Comparison of ENCODE assay signal across 15 cellular contexts in genomic region chr10:14063531-14064317, GRCh38.
DNase-seq lines count a peak whose midpoint lies in the region; ATAC-seq and TF ChIP-seq lines count a peak whose summit lies in the region.
"Had no signal": no experiment of that assay in that cellular context is flagged by ENCODE, and none has a peak within 500 bp of the region (broad histone marks: within the 10 kb centered on the region; RNA-seq: fewer than 3 reads in every experiment).

No MANE protein-coding gene starts in this region.

- peak overlapping the region; percentile 81 for H3K27ac Mint-ChIP-seq in osteocyte (ENCODE audit: unreplicated experiment)
- H3K27ac Mint-ChIP-seq in progenitor cell of endocrine pancreas, result no peak overlapping the region

- TF ChIP-seq CTCF in AG09309 (IDR thresholded peaks at IDR 0.05; ENCODE audit: control insufficient read depth, insufficient read depth, low read depth, low read length, missing control alignments) (no peak), adrenal gland (IDR thresholded peaks at IDR 0.05) (no peak), cardiac muscle cell (IDR thresholded peaks at IDR 0.05; ENCODE audit: low read depth, low read length) (no peak), osteocyte (IDR thresholded peaks at IDR 0.05) (no peak), progenitor cell of endocrine pancreas (IDR thresholded peaks at IDR 0.05; ENCODE audit: unreplicated experiment) (no peak)

- ATAC-seq in HG03039 (IDR thresholded peaks at IDR 0.05; ENCODE audit: unreplicated experiment), result no peak

- H3K9me3 Mint-ChIP-seq in osteocyte (ENCODE audit: unreplicated experiment), result peaks cover 4% of the 10 kb centered on the region
- no peaks in the 10 kb centered on the region for H3K9me3 Mint-ChIP-seq in progenitor cell of endocrine pancreas (ENCODE audit: low read depth)

- WGBS in adrenal gland, 4 donors, result 61 to 69% (median 68%) methylated on average over 8 of the region's 8 CpGs

- H3K27me3 ChIP-seq in adrenal gland, result no peaks in the 10 kb centered on the region
- H3K27me3 ChIP-seq in cardiac muscle cell, result no peaks in the 10 kb centered on the region
- H3K27me3 ChIP-seq: BLaER1 treated with 17β-estradiol and CSF1 and Interleukin-3, amounts not matched to agents 10 nM and 100 nM had no signal

- peak overlapping the region in 3 of 5 donors; percentile 12 to 68 (median 22) for H3K27ac ChIP-seq in adrenal gland
- peak overlapping the region; percentile 31 for H3K27ac ChIP-seq in cardiac muscle cell
- H3K27ac ChIP-seq: BLaER1 treated with 17β-estradiol and CSF1 and Interleukin-3, amounts not matched to agents 10 nM and 100 nM; KMS-11; RWPE1; VCaP had no signal

- no peaks in the 10 kb centered on the region for H3K36me3 ChIP-seq in adrenal gland (replicated peaks in 1 of 2)
- no peaks in the 10 kb centered on the region for H3K36me3 ChIP-seq in cardiac muscle cell
- H3K36me3 ChIP-seq: BLaER1 treated with 17β-estradiol and CSF1 and Interleukin-3, amounts not matched to agents 10 nM and 100 nM had no signal

- H3K27me3 Mint-ChIP-seq in osteocyte (ENCODE audit: unreplicated experiment), result no peaks in the 10 kb centered on the region
- no peaks in the 10 kb centered on the region for H3K27me3 Mint-ChIP-seq in progenitor cell of endocrine pancreas

- TF ChIP-seq POLR2A in adrenal gland (IDR thresholded peaks at IDR 0.05), result no peak

- H3K9me3 ChIP-seq in adrenal gland (replicated peaks in 1 of 3) (no peaks in the 10 kb centered on the region), cardiac muscle cell (ENCODE audit: low read depth) (no peaks in the 10 kb centered on the region)

- peaks cover 21% of the 10 kb centered on the region for H3K36me3 Mint-ChIP-seq in osteocyte (ENCODE audit: unreplicated experiment)
- no peaks in the 10 kb centered on the region for H3K36me3 Mint-ChIP-seq in progenitor cell of endocrine pancreas (ENCODE audit: insufficient read depth)

- DNase-seq in AG09309 (ENCODE audit: low read depth) (peak; percentile 98), adrenal gland (peak in 5 of 7 donors; percentile 22 to 58 (median 31)), cardiac muscle cell (ENCODE audit: low read depth in 1 of 2, low spot score in 1 of 2) (peak; percentile 44 to 95), osteocyte (ENCODE audit: extremely low spot score, unreplicated experiment) (no peak), progenitor cell of endocrine pancreas (ENCODE audit: low spot score, unreplicated experiment) (no peak), ureter (ENCODE audit: low spot score) (no peak), DMS 273 (lab: John Stamatoyannopoulos, UW; ENCODE audit: unreplicated experiment) (no peak)
- DNase-seq: activated T-cell treated with anti-CD3 and anti-CD28 coated beads, Interleukin-2, amount 50 U/mL, for 1 hour; caudate nucleus; NCI-H446 treated with DMSO at 0.1 percent for 48 hours had no signal

- H3K4me3 ChIP-seq in AG09309 (ENCODE audit: control insufficient read depth, low read depth, low read length) (no peak overlapping the region), adrenal gland (no peak overlapping the region), cardiac muscle cell (no peak overlapping the region)
- H3K4me3 ChIP-seq: BLaER1 treated with 17β-estradiol and CSF1 and Interleukin-3, amounts not matched to agents 10 nM and 100 nM had no signal

- H3K4me1 Mint-ChIP-seq in osteocyte (ENCODE audit: unreplicated experiment) (peaks cover 33% of the 10 kb centered on the region), progenitor cell of endocrine pancreas (ENCODE audit: low read depth) (peaks cover 2% of the 10 kb centered on the region)

- intact Hi-C loops in adrenal gland (cut with DNase I), result no loop called here

- H3K4me1 ChIP-seq in adrenal gland (replicated peaks in 1 of 2), result no peaks in the 10 kb centered on the region
- H3K4me1 ChIP-seq in cardiac muscle cell (ENCODE audit: low read depth), result peaks cover 8% of the 10 kb centered on the region
- H3K4me1 ChIP-seq: BLaER1 treated with 17β-estradiol and CSF1 and Interleukin-3, amounts not matched to agents 10 nM and 100 nM had no signal

- H3K4me3 Mint-ChIP-seq in osteocyte (ENCODE audit: unreplicated experiment), result no peak overlapping the region
- H3K4me3 Mint-ChIP-seq in progenitor cell of endocrine pancreas (ENCODE audit: low read depth), result no peak overlapping the region

Comparison
In these comparisons a context has a peak if more than half of its experiments do, and no peak if none do; other contexts are left out.
1. DNase-seq: peak in AG09309 (single experiment), adrenal gland (5 of 7) and cardiac muscle cell (2 of 2); none in osteocyte (single experiment), progenitor cell of endocrine pancreas (single experiment), ureter (single experiment) and DMS 273 (single experiment).